15 cellular contexts compared by ENCODE assay signal in genomic region chr18:48611196-48611595, GRCh38.
A peak's percentile ranks its signal among the peaks of the same experiment; 100 is the strongest.
DNase-seq lines count a peak whose midpoint lies in the region; ATAC-seq and TF ChIP-seq lines count a peak whose summit lies in the region.
"Had no signal": no experiment of that assay in that cellular context is flagged by ENCODE, and none has a peak within 500 bp of the region (broad histone marks: within the 10 kb centered on the region; RNA-seq: fewer than 3 reads in every experiment).

No MANE protein-coding gene starts in this region.

- H3K36me3 ChIP-seq in heart right ventricle (no peaks in the 10 kb centered on the region), mesenchymal stem cell (ENCODE audit: control insufficient read depth in 1 of 2, insufficient read depth in 2 of 2, low read depth in 1 of 2, low read length in 2 of 2) (peaks cover 0 to 44% of the 10 kb centered on the region in 2 experiments), tibial artery (no peaks in the 10 kb centered on the region)
- H3K36me3 ChIP-seq: HAP-1 had no signal

- H3K27ac ChIP-seq in heart right ventricle (peak overlapping the region in 3 of 10 donors; percentile 8 to 32 (median 10)), caudate nucleus (ENCODE audit: low read depth, low read length) (peak overlapping the region; percentile 60), mesenchymal stem cell (ENCODE audit: low read length, poor library complexity, severe bottlenecking) (no peak overlapping the region), tibial artery (peak overlapping the region; percentile 36 to 80)
- H3K27ac ChIP-seq: BLaER1 treated with 17β-estradiol and CSF1 and Interleukin-3, amounts not matched to agents 10 nM and 100 nM had no signal

- H2BK15ac ChIP-seq in mesenchymal stem cell (ENCODE audit: low read depth, poor library complexity, severe bottlenecking) = no peak overlapping the region

- ATAC-seq in left ventricle myocardium superior (peak; percentile 4), heart right ventricle (no peak), GM21381 (IDR thresholded peaks at IDR 0.05; ENCODE audit: unreplicated experiment) (no peak)
- ATAC-seq: CD8-positive, alpha-beta T cell had no signal

- no peak overlapping the region for H3K4ac ChIP-seq in mesenchymal stem cell (ENCODE audit: low read depth in 1 of 2, low read length in 2 of 2)

- TF ChIP-seq CTCF in heart right ventricle (IDR thresholded peaks at IDR 0.05) = no peak
- no peak for TF ChIP-seq CTCF in tibial artery (IDR thresholded peaks at IDR 0.05)

- H3K9me3 ChIP-seq in heart right ventricle = no peaks in the 10 kb centered on the region
- no peaks in the 10 kb centered on the region for H3K9me3 ChIP-seq in mesenchymal stem cell (ENCODE audit: control insufficient read depth, low read length)
- H3K9me3 ChIP-seq in tibial artery = no peaks in the 10 kb centered on the region
- H3K9me3 ChIP-seq: BLaER1 treated with 17β-estradiol and CSF1 and Interleukin-3, amounts not matched to agents 10 nM and 100 nM; HAP-1 had no signal

- intact Hi-C loops in left ventricle myocardium superior (cut with micrococcal nuclease) = no loop called here
- intact Hi-C loops in heart right ventricle (cut with DNase I) = loop anchor here in 1 of 10 donors (5.0 kb wide), 1 partner anchor 69 kb away; no protein-coding TSS in a partner anchor
- intact Hi-C loops in tibial artery (cut with DNase I; ENCODE audit: low total_unique reads) = loop anchor here (5.0 to 10.0 kb wide), 2 partner anchors 54 to 74 kb away; partner anchors contain the start of gene CTIF

- DNase-seq in left ventricle myocardium superior (no peak), heart right ventricle (no peak), caudate nucleus (lab: John Stamatoyannopoulos, UW) (no peak), mesenchymal stem cell (no peak), tibial artery (no peak), LoVo (ENCODE audit: low spot score) (no peak), H4 (ENCODE audit: low spot score) (no peak)
- DNase-seq: Calu3; CD8-positive, alpha-beta T cell; DMS79 treated with DMSO at 0.1 percent for 48 hours; GF-D8; GOT3 had no signal

- H3K27me3 ChIP-seq in heart right ventricle (no peaks in the 10 kb centered on the region), mesenchymal stem cell (ENCODE audit: control insufficient read depth in 1 of 2, insufficient read depth in 1 of 2, low read length in 2 of 2) (no peaks in the 10 kb centered on the region), tibial artery (no peaks in the 10 kb centered on the region)
- H3K27me3 ChIP-seq: BLaER1 treated with 17β-estradiol and CSF1 and Interleukin-3, amounts not matched to agents 10 nM and 100 nM had no signal

- H2AFZ ChIP-seq in mesenchymal stem cell (ENCODE audit: low read depth, low read length) = no peak overlapping the region

- no peak overlapping the region for H4K91ac ChIP-seq in mesenchymal stem cell (ENCODE audit: low read length)

- no peak overlapping the region for H2BK12ac ChIP-seq in mesenchymal stem cell (ENCODE audit: low read length in 2 of 2)

- H3K4me3 ChIP-seq in heart right ventricle = no peak overlapping the region
- H3K4me3 ChIP-seq in mesenchymal stem cell (ENCODE audit: insufficient read depth in 1 of 2, low read depth in 1 of 2, low read length in 2 of 2) = no peak overlapping the region
- no peak overlapping the region for H3K4me3 ChIP-seq in tibial artery
- H3K4me3 ChIP-seq: BLaER1 treated with 17β-estradiol and CSF1 and Interleukin-3, amounts not matched to agents 10 nM and 100 nM; HAP-1 had no signal

- H2BK120ac ChIP-seq in mesenchymal stem cell (ENCODE audit: low read depth, low read length) = no peak overlapping the region

- H3K18ac ChIP-seq in mesenchymal stem cell (ENCODE audit: low read depth in 1 of 2, low read length in 2 of 2) = no peak overlapping the region

- H2BK5ac ChIP-seq in mesenchymal stem cell (ENCODE audit: low read depth, low read length, poor library complexity, severe bottlenecking) = no peak overlapping the region

- whole genome bisulfite sequencing in heart right ventricle, 2 donors = 77 to 83% methylated on average over 5 of the region's 5 CpGs
- WGBS in mesenchymal stem cell = 97% methylated on average over 5 of the region's 5 CpGs

- peak overlapping the region; percentile 2 for H2AK5ac ChIP-seq in mesenchymal stem cell (ENCODE audit: low read length, severe bottlenecking)

- H3K14ac ChIP-seq in mesenchymal stem cell (ENCODE audit: low read length in 2 of 2) = no peak overlapping the region

- no peak overlapping the region for H3K9ac ChIP-seq in mesenchymal stem cell (ENCODE audit: low read length)
- H3K9ac ChIP-seq: BLaER1 treated with 17β-estradiol and CSF1 and Interleukin-3, amounts not matched to agents 10 nM and 100 nM had no signal

- no peak overlapping the region for H3K4me2 ChIP-seq in mesenchymal stem cell (ENCODE audit: low read length, poor library complexity, severe bottlenecking)
- H3K4me2 ChIP-seq: BLaER1 treated with 17β-estradiol and CSF1 and Interleukin-3, amounts not matched to agents 10 nM and 100 nM had no signal

- no peak overlapping the region for H4K8ac ChIP-seq in mesenchymal stem cell (ENCODE audit: low read length)

- H3K4me1 ChIP-seq in heart right ventricle (peaks cover 12 to 82% (median 63%) of the 10 kb centered on the region in 9 donors), mesenchymal stem cell (ENCODE audit: control insufficient read depth, insufficient read depth, low read depth, low read length) (peaks cover 54% of the 10 kb centered on the region), tibial artery (peaks cover 0 to 82% (median 67%) of the 10 kb centered on the region in 4 donors)
- H3K4me1 ChIP-seq: HAP-1 had no signal

- H3K23ac ChIP-seq in mesenchymal stem cell (ENCODE audit: low read length in 2 of 2) = no peak overlapping the region

- peaks cover 62% of the 10 kb centered on the region for H3K79me1 ChIP-seq in mesenchymal stem cell (replicated peaks; ENCODE audit: low read length, poor library complexity, severe bottlenecking)
